In the genomic region with DNA sequence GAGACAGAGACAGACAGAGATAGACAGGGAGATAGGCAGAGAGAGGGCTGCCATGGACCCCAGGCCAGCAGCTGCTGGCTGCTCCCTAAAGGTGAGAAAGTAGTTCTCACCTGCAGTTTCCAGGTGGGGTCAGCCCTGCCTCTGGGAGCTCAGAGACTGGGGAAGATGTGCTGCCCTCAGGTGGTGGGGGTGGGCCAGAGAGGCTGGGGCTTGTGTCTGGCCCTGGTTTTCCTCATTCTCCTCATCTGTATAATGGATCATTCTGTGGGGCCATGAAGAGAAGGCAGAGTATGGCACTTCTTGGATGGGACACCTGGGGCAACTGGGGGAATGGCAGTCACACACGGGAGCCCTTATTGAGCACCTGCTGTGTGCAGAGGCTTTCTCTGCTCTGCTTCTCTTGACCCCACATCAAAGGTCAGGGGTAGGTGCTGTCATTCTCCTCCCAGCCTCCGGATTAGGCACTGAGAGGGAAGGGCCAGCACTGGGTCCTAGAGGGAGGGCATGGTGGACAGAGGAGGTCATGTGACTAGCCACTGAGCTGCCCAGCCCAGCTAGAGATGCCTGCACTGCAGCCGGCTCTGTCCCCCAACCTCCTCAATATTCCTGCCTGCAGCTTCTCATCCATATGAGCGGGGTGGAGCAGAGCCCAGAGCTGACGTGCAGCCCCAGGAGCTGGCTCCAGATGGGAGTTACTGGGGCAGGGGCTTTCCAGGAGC, we compare ENCODE assay signal across 1 cellular context.
TF ChIP-seq lines count a peak whose summit lies in the region.

No MANE protein-coding gene starts in this region.

TF ChIP-seq in WTC11, 78 proteins besides CTCF, POLR2A, EP300 and RAD21 (continued from another document):
- TF ChIP-seq, protein P1, sequence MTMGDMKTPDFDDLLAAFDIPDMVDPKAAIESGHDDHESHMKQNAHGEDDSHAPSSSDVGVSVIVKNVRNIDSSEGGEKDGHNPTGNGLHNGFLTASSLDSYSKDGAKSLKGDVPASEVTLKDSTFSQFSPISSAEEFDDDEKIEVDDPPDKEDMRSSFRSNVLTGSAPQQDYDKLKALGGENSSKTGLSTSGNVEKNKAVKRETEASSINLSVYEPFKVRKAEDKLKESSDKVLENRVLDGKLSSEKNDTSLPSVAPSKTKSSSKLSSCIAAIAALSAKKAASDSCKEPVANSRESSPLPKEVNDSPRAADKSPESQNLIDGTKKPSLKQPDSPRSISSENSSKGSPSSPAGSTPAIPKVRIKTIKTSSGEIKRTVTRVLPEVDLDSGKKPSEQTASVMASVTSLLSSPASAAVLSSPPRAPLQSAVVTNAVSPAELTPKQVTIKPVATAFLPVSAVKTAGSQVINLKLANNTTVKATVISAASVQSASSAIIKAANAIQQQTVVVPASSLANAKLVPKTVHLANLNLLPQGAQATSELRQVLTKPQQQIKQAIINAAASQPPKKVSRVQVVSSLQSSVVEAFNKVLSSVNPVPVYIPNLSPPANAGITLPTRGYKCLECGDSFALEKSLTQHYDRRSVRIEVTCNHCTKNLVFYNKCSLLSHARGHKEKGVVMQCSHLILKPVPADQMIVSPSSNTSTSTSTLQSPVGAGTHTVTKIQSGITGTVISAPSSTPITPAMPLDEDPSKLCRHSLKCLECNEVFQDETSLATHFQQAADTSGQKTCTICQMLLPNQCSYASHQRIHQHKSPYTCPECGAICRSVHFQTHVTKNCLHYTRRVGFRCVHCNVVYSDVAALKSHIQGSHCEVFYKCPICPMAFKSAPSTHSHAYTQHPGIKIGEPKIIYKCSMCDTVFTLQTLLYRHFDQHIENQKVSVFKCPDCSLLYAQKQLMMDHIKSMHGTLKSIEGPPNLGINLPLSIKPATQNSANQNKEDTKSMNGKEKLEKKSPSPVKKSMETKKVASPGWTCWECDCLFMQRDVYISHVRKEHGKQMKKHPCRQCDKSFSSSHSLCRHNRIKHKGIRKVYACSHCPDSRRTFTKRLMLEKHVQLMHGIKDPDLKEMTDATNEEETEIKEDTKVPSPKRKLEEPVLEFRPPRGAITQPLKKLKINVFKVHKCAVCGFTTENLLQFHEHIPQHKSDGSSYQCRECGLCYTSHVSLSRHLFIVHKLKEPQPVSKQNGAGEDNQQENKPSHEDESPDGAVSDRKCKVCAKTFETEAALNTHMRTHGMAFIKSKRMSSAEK (CRISPR knock-in tag; IDR thresholded peaks at IDR 0.05; ENCODE audit: borderline replicate concordance) = no peak
- TF ChIP-seq, protein P2, sequence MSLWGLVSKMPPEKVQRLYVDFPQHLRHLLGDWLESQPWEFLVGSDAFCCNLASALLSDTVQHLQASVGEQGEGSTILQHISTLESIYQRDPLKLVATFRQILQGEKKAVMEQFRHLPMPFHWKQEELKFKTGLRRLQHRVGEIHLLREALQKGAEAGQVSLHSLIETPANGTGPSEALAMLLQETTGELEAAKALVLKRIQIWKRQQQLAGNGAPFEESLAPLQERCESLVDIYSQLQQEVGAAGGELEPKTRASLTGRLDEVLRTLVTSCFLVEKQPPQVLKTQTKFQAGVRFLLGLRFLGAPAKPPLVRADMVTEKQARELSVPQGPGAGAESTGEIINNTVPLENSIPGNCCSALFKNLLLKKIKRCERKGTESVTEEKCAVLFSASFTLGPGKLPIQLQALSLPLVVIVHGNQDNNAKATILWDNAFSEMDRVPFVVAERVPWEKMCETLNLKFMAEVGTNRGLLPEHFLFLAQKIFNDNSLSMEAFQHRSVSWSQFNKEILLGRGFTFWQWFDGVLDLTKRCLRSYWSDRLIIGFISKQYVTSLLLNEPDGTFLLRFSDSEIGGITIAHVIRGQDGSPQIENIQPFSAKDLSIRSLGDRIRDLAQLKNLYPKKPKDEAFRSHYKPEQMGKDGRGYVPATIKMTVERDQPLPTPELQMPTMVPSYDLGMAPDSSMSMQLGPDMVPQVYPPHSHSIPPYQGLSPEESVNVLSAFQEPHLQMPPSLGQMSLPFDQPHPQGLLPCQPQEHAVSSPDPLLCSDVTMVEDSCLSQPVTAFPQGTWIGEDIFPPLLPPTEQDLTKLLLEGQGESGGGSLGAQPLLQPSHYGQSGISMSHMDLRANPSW (CRISPR knock-in tag; conservative IDR thresholded peaks at IDR 0.05; ENCODE audit: low read depth) = no peak
- TF ChIP-seq SOX15 (CRISPR knock-in tag; IDR thresholded peaks at IDR 0.05) = no peak
- TF ChIP-seq ELF4 (CRISPR knock-in tag; IDR thresholded peaks at IDR 0.05; ENCODE audit: low read depth) = no peak
- no peak for TF ChIP-seq ZNF416 (CRISPR knock-in tag; IDR thresholded peaks at IDR 0.05)
- TF ChIP-seq ZNF121 (CRISPR knock-in tag; IDR thresholded peaks at IDR 0.05) = no peak
- no peak for TF ChIP-seq TCF7 (CRISPR knock-in tag; IDR thresholded peaks at IDR 0.05; ENCODE audit: low read depth)
- TF ChIP-seq ZNF232 (CRISPR knock-in tag; IDR thresholded peaks at IDR 0.05) = no peak
- no peak for TF ChIP-seq ZNF671 (CRISPR knock-in tag; IDR thresholded peaks at IDR 0.05)
- TF ChIP-seq NR1H2 (CRISPR knock-in tag; IDR thresholded peaks at IDR 0.05) = no peak
- TF ChIP-seq ZNF317 (CRISPR knock-in tag; IDR thresholded peaks at IDR 0.05; ENCODE audit: borderline replicate concordance, low read depth) = no peak
- TF ChIP-seq, protein P3, sequence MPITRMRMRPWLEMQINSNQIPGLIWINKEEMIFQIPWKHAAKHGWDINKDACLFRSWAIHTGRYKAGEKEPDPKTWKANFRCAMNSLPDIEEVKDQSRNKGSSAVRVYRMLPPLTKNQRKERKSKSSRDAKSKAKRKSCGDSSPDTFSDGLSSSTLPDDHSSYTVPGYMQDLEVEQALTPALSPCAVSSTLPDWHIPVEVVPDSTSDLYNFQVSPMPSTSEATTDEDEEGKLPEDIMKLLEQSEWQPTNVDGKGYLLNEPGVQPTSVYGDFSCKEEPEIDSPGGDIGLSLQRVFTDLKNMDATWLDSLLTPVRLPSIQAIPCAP (CRISPR knock-in tag; IDR thresholded peaks at IDR 0.05) = no peak
- TF ChIP-seq, protein P4, sequence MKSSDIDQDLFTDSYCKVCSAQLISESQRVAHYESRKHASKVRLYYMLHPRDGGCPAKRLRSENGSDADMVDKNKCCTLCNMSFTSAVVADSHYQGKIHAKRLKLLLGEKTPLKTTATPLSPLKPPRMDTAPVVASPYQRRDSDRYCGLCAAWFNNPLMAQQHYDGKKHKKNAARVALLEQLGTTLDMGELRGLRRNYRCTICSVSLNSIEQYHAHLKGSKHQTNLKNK (CRISPR knock-in tag; IDR thresholded peaks at IDR 0.05) = no peak
- no peak for TF ChIP-seq ATF1 (CRISPR knock-in tag; IDR thresholded peaks at IDR 0.05)
- no peak for TF ChIP-seq SMAD3 (CRISPR knock-in tag; IDR thresholded peaks at IDR 0.05; ENCODE audit: borderline replicate concordance)
- no peak for TF ChIP-seq TP53 (CRISPR knock-in tag; IDR thresholded peaks at IDR 0.05)
